16 cellular contexts compared by ENCODE assay signal in genomic region chr6:37490466-37491015, GRCh38. TPM values are rescaled to one million over a fixed set of nuclear protein-coding genes. Genes with fewer than 3 reads are reported as not detected.
A peak's percentile ranks its signal among the peaks of the same experiment; 100 is the strongest.
DNase-seq lines count a peak whose midpoint lies in the region; ATAC-seq and TF ChIP-seq lines count a peak whose summit lies in the region.
"Had no signal": no experiment of that assay in that cellular context is flagged by ENCODE, and none has a peak within 500 bp of the region (broad histone marks: within the 10 kb centered on the region; RNA-seq: fewer than 3 reads in every experiment).

No MANE protein-coding gene starts in this region.

- H3K27me3 ChIP-seq in Panc1 (ENCODE audit: control insufficient read depth, insufficient read depth, low read length) (no peaks in the 10 kb centered on the region), body of pancreas (no peaks in the 10 kb centered on the region), osteoblast (ENCODE audit: insufficient read depth, low read length) (no peaks in the 10 kb centered on the region)
- H3K27me3 ChIP-seq: Peyer's patch, transverse colon had no signal

- H3K36me3 ChIP-seq in Panc1 (ENCODE audit: control insufficient read depth, insufficient read depth, low read length) (no peaks in the 10 kb centered on the region), body of pancreas (replicated peaks in 1 of 2; ENCODE audit: insufficient read depth in 1 of 2, low read depth in 2 of 2) (no peaks in the 10 kb centered on the region), osteoblast (ENCODE audit: insufficient read depth, low read length) (no peaks in the 10 kb centered on the region)
- H3K36me3 ChIP-seq: left ventricle myocardium inferior, Peyer's patch, transverse colon had no signal

- peaks cover 10% of the 10 kb centered on the region for H3K36me3 Mint-ChIP-seq in activated CD4-positive, alpha-beta T cell treated with anti-CD3 and anti-CD28 coated beads, Interleukin-2, amount 10 ng/mL, durations not matched to agents 7 days and 5 days (ENCODE audit: low read depth)

- H3K9me3 Mint-ChIP-seq in activated CD4-positive, alpha-beta T cell treated with anti-CD3 and anti-CD28 coated beads, Interleukin-2, amount 10 ng/mL, durations not matched to agents 7 days and 5 days = no peaks in the 10 kb centered on the region

- TF ChIP-seq CTCF in Panc1 (IDR thresholded peaks at IDR 0.05) (no peak), body of pancreas (IDR thresholded peaks at IDR 0.05) (no peak), osteoblast (IDR thresholded peaks at IDR 0.05; ENCODE audit: extremely low read depth, low read depth, low read length) (no peak), GM10248 (IDR thresholded peaks at IDR 0.05; ENCODE audit: control extremely low read depth, extremely low read depth, low read depth, missing control alignments) (no peak)

- H3K27ac Mint-ChIP-seq in activated CD4-positive, alpha-beta T cell treated with anti-CD3 and anti-CD28 coated beads, Interleukin-2, amount 10 ng/mL, durations not matched to agents 7 days and 5 days = peak overlapping the region; percentile 28

- H4K20me1 ChIP-seq in osteoblast (ENCODE audit: insufficient read depth, low read length) = peaks cover 22% of the 10 kb centered on the region

- WGBS in body of pancreas, 2 donors = 79 to 90% methylated on average over 5 of the region's 6 CpGs

- H3K27me3 Mint-ChIP-seq in activated CD4-positive, alpha-beta T cell treated with anti-CD3 and anti-CD28 coated beads, Interleukin-2, amount 10 ng/mL, durations not matched to agents 7 days and 5 days = no peaks in the 10 kb centered on the region

- peaks cover 46% of the 10 kb centered on the region for H3K4me1 ChIP-seq in Panc1 (ENCODE audit: control insufficient read depth, insufficient read depth, low read length)
- H3K4me1 ChIP-seq in body of pancreas = no peaks in the 10 kb centered on the region
- H3K4me1 ChIP-seq in osteoblast (ENCODE audit: insufficient read depth, low read length) = peaks cover 3% of the 10 kb centered on the region
- H3K4me1 ChIP-seq: Peyer's patch had no signal

- H3K4me3 ChIP-seq in Panc1 (ENCODE audit: low read depth in 2 of 2, low read length in 2 of 2) (no peak overlapping the region), body of pancreas (no peak overlapping the region), osteoblast (ENCODE audit: insufficient read depth, low read length) (no peak overlapping the region)
- H3K4me3 ChIP-seq: left ventricle myocardium inferior, Peyer's patch, transverse colon had no signal

- no TSS peak for BruUV-seq in Panc1 (replicated peaks; lab: Mats Ljungman, UMichigan)

- TF ChIP-seq POLR2A in body of pancreas (IDR thresholded peaks at IDR 0.05) = no peak

- CTCF ChIA-PET in activated CD4-positive, alpha-beta T cell treated with anti-CD3 and anti-CD28 coated beads, Interleukin-2, amount 10 ng/mL, durations not matched to agents 7 days and 5 days (lab: Charles Lee) = interaction anchor here (1.0 to 3.4 kb wide), 5 partner anchors 14 to 48 kb away, joined by 3 to 9 read pairs (median 3); no protein-coding TSS in a partner anchor
- CTCF ChIA-PET in Panc1 (lab: Charles Lee) = interaction anchor here (0.6 kb wide), 1 partner anchor 302 kb away, joined by 5 read pairs; no protein-coding TSS in a partner anchor
- CTCF ChIA-PET in GM10248 (lab: Yijun Ruan, JAX) = interaction anchor here (1.1 to 3.8 kb wide), 7 partner anchors 9 to 201 kb away, joined by 3 to 17 read pairs (median 11); partner anchors contain the start of gene CCDC167

- peaks cover 45% of the 10 kb centered on the region for H3K4me1 Mint-ChIP-seq in activated CD4-positive, alpha-beta T cell treated with anti-CD3 and anti-CD28 coated beads, Interleukin-2, amount 10 ng/mL, durations not matched to agents 7 days and 5 days

- POLR2A ChIA-PET in activated CD4-positive, alpha-beta T cell treated with anti-CD3 and anti-CD28 coated beads, Interleukin-2, amount 10 ng/mL, durations not matched to agents 7 days and 5 days (lab: Charles Lee) = no interaction called here
- POLR2A ChIA-PET in Panc1 (lab: Charles Lee) = interaction anchor here (0.5 to 0.6 kb wide), 2 partner anchors 127 to 1006 kb away, joined by 4 to 6 read pairs; no protein-coding TSS in a partner anchor
- POLR2A ChIA-PET in GM10248 (lab: Yijun Ruan, JAX) = no interaction called here

- ATAC-seq in Panc1 (peak; percentile 20; the same call in 1 of the 2 replicates), body of pancreas (peak; percentile 14), GM19035 (IDR thresholded peaks at IDR 0.05; ENCODE audit: unreplicated experiment) (no peak), GM21723 (IDR thresholded peaks at IDR 0.05; ENCODE audit: unreplicated experiment) (no peak)

- DNase-seq in activated CD4-positive, alpha-beta T cell treated with anti-CD3 and anti-CD28 coated beads, Interleukin-2, amount 10 ng/mL, durations not matched to agents 7 days and 5 days = no peak
- no peak for DNase-seq in activated CD4-positive, alpha-beta T cell treated with anti-CD3 and anti-CD28 coated beads for 48 hours
- DNase-seq in Panc1 (ENCODE audit: low read depth, low spot score) = no peak
- no peak for DNase-seq in body of pancreas
- peak; percentile 17 for DNase-seq in osteoblast (ENCODE audit: insufficient read length, low spot score, missing footprints)
- no peak for DNase-seq in GM10248 (ENCODE audit: extremely low spot score)
- DNase-seq: ACHN; GF-D8; left ventricle myocardium inferior; NCI-H2029; NCI-H526 treated with DMSO at 0.1 percent for 48 hours; stimulated activated CD4-positive, alpha-beta T cell treated with anti-CD3 and anti-CD28 coated beads, Interleukin-2, amount 100 ng/mL, for 48 hours; transverse colon had no signal

- H3K4me2 ChIP-seq in osteoblast (ENCODE audit: insufficient read depth, low read length) = no peak overlapping the region

- H3K27ac ChIP-seq in Panc1 (ENCODE audit: low read length) = peak overlapping the region; percentile 77
- H3K27ac ChIP-seq in body of pancreas = no peak overlapping the region
- no peak overlapping the region for H3K27ac ChIP-seq in osteoblast (ENCODE audit: low read depth, low read length)
- H3K27ac ChIP-seq: transverse colon had no signal

- intact Hi-C loops in Panc1 (cut with micrococcal nuclease; ENCODE audit: unreplicated experiment) = no loop called here
- intact Hi-C loops in body of pancreas (cut with DNase I) = no loop called here

- H3K79me2 ChIP-seq in osteoblast (ENCODE audit: insufficient read depth, low read length) = peaks cover 7% of the 10 kb centered on the region

- in situ Hi-C loops in Panc1 (cut with HindIII; ENCODE audit: low pct_unique_long_range_greater_than_20kb, low sequenced_read_pairs) = no loop called here

- H2AFZ ChIP-seq in osteoblast (ENCODE audit: low read length) = no peak overlapping the region

- H3K4me3 Mint-ChIP-seq in activated CD4-positive, alpha-beta T cell treated with anti-CD3 and anti-CD28 coated beads, Interleukin-2, amount 10 ng/mL, durations not matched to agents 7 days and 5 days = no peak overlapping the region

- H3K9me3 ChIP-seq in Panc1 (ENCODE audit: control insufficient read depth, insufficient read depth, low read depth, low read length) = no peaks in the 10 kb centered on the region
- no peaks in the 10 kb centered on the region for H3K9me3 ChIP-seq in body of pancreas
- no peaks in the 10 kb centered on the region for H3K9me3 ChIP-seq in osteoblast (ENCODE audit: low read depth, low read length)
- H3K9me3 ChIP-seq: left ventricle myocardium inferior, Peyer's patch, transverse colon had no signal

RNA-seq across cellular contexts. Expression of gene CCDC167, which starts 9.2 kb away (rescaled TPM):
- 10 to 100 TPM; 54.8 to 60.9 TPM for total RNA-seq in activated CD4-positive, alpha-beta T cell treated with anti-CD3 and anti-CD28 coated beads, Interleukin-2, amount 10 ng/mL, durations not matched to agents 7 days and 5 days
- total RNA-seq in Panc1 (2021; ENCODE audit: unreplicated experiment) (57.6 TPM), body of pancreas (10 to 100 TPM in 1 of 2 donors, 1 to 10 TPM in 1; 7.6 to 10.9 TPM), osteoblast (8.8 and 14.8 TPM in 2 replicates)
- 48.1 TPM for polyA plus RNA-seq in Panc1 (2012; ENCODE audit: insufficient read length)

RNA-seq across cellular contexts. Expression of gene CMTR1, which starts 57.5 kb away (rescaled TPM):
- 10 to 100 TPM; 90.9 to 92.5 TPM for total RNA-seq in activated CD4-positive, alpha-beta T cell treated with anti-CD3 and anti-CD28 coated beads, Interleukin-2, amount 10 ng/mL, durations not matched to agents 7 days and 5 days
- total RNA-seq in Panc1 (2021; ENCODE audit: unreplicated experiment) (37.7 TPM), body of pancreas (10 to 100 TPM; 15.8 to 23.4 TPM), osteoblast (38.7 and 39.5 TPM in 2 replicates)
- 37.1 TPM for polyA plus RNA-seq in Panc1 (2012; ENCODE audit: insufficient read length)

Comparison
In these comparisons a context has a peak if more than half of its experiments do, and no peak if none do; other contexts are left out.
1. ATAC-seq: peak in Panc1 (single experiment) and body of pancreas (single experiment); none in GM19035 (single experiment) and GM21723 (single experiment).